Comparison of ENCODE assay signal across 11 cellular contexts in genomic region chr4:76546282-76547166, GRCh38.
DNase-seq lines count a peak whose midpoint lies in the region; ATAC-seq, FAIRE-seq and TF ChIP-seq lines count a peak whose summit lies in the region.
"Had no signal": no experiment of that assay in that cellular context is flagged by ENCODE, and none has a peak within 500 bp of the region (broad histone marks: within the 10 kb centered on the region; RNA-seq: fewer than 3 reads in every experiment).

No MANE protein-coding gene starts in this region.

- H3K9me3 Mint-ChIP-seq in astrocyte (ENCODE audit: unreplicated experiment): no peaks in the 10 kb centered on the region
- H3K9me3 Mint-ChIP-seq in activated CD4-positive, alpha-beta memory T cell treated with anti-CD3 and anti-CD28 coated beads, Interleukin-2, amount 10 ng/mL, durations not matched to agents 7 days and 5 days: no peaks in the 10 kb centered on the region
- H3K9me3 Mint-ChIP-seq: activated naive CD8-positive, alpha-beta T cell treated with anti-CD3 and anti-CD28 coated beads, Interleukin-2, amount 50 U/mL, for 24 hours had no signal

- peak overlapping the region; percentile 70 for H3K9ac ChIP-seq in astrocyte (ENCODE audit: low read length)

- H3K4me3 ChIP-seq in A673 (ENCODE audit: low read depth, low read length, poor library complexity, severe bottlenecking) (peak overlapping the region; percentile 15), astrocyte (ENCODE audit: insufficient read depth, low read depth, low read length) (peak overlapping the region; percentile 24)
- H3K4me3 ChIP-seq: ovary, suprapubic skin had no signal

- intact Hi-C loops in A673 (cut with micrococcal nuclease; ENCODE audit: unreplicated experiment): no loop called here

- peak overlapping the region; percentile 83 for H3K27ac Mint-ChIP-seq in astrocyte (ENCODE audit: unreplicated experiment)
- no peak overlapping the region for H3K27ac Mint-ChIP-seq in activated CD4-positive, alpha-beta memory T cell treated with anti-CD3 and anti-CD28 coated beads, Interleukin-2, amount 10 ng/mL, durations not matched to agents 7 days and 5 days
- H3K27ac Mint-ChIP-seq: activated naive CD8-positive, alpha-beta T cell treated with anti-CD3 and anti-CD28 coated beads, Interleukin-2, amount 50 U/mL, for 24 hours had no signal

- H2AFZ ChIP-seq in astrocyte (ENCODE audit: low read depth, low read length): peak overlapping the region; percentile 4

- H3K4me1 Mint-ChIP-seq in astrocyte (ENCODE audit: low read depth, unreplicated experiment): peaks cover 45% of the 10 kb centered on the region
- H3K4me1 Mint-ChIP-seq in activated CD4-positive, alpha-beta memory T cell treated with anti-CD3 and anti-CD28 coated beads, Interleukin-2, amount 10 ng/mL, durations not matched to agents 7 days and 5 days: peaks cover 10% of the 10 kb centered on the region

- no peaks in the 10 kb centered on the region for H3K27me3 Mint-ChIP-seq in astrocyte (ENCODE audit: low read depth, unreplicated experiment)
- peaks cover 2% of the 10 kb centered on the region for H3K27me3 Mint-ChIP-seq in activated CD4-positive, alpha-beta memory T cell treated with anti-CD3 and anti-CD28 coated beads, Interleukin-2, amount 10 ng/mL, durations not matched to agents 7 days and 5 days

- no peaks in the 10 kb centered on the region for H3K36me3 Mint-ChIP-seq in astrocyte (ENCODE audit: low read depth, unreplicated experiment)
- H3K36me3 Mint-ChIP-seq in activated CD4-positive, alpha-beta memory T cell treated with anti-CD3 and anti-CD28 coated beads, Interleukin-2, amount 10 ng/mL, durations not matched to agents 7 days and 5 days (ENCODE audit: low read depth): no peaks in the 10 kb centered on the region

- ATAC-seq in HG02642 (IDR thresholded peaks at IDR 0.05; ENCODE audit: poor library complexity, unreplicated experiment): no peak

- BruUV-seq in A673 (replicated peaks; lab: Mats Ljungman, UMichigan): no TSS peak

- peak overlapping the region; percentile 74 for H3K4me2 ChIP-seq in astrocyte (ENCODE audit: low read length)

- peak; percentile 74 for DNase-seq in A673 (ENCODE audit: low spot score)
- peak; percentile 40 for DNase-seq in HPDE6-E6E7 (ENCODE audit: extremely low spot score)
- peak; percentile 93 for DNase-seq in astrocyte (ENCODE audit: low read depth)
- peak; percentile 87 for DNase-seq in kidney glomerular epithelial cell (lab: John Stamatoyannopoulos, UW)
- DNase-seq in activated CD8-positive, alpha-beta memory T cell treated with anti-CD3 and anti-CD28 coated beads, Interleukin-2, amount 50 U/mL, for 48 hours: no peak
- no peak for DNase-seq in GM13977 (ENCODE audit: low spot score)
- DNase-seq in activated CD4-positive, alpha-beta memory T cell treated with anti-CD3 and anti-CD28 coated beads, Interleukin-2, amount 10 ng/mL, durations not matched to agents 7 days and 5 days: no peak
- DNase-seq: activated naive CD8-positive, alpha-beta T cell treated with anti-CD3 and anti-CD28 coated beads, Interleukin-2, amount 50 U/mL, for 24 hours had no signal

- H3K9me3 ChIP-seq in A673 (ENCODE audit: low read depth, low read length, poor library complexity, severe bottlenecking): no peaks in the 10 kb centered on the region
- H3K9me3 ChIP-seq in astrocyte (ENCODE audit: insufficient read depth, low read depth, low read length): no peaks in the 10 kb centered on the region
- H3K9me3 ChIP-seq: ovary, suprapubic skin had no signal

- no peaks in the 10 kb centered on the region for H4K20me1 ChIP-seq in astrocyte (ENCODE audit: insufficient read depth, low read length)

- in situ Hi-C loops in GM13977 (cut with MboI; ENCODE audit: low pct_unique_long_range_greater_than_20kb, low sequenced_read_pairs, unreplicated experiment): no loop called here

- no peak for TF ChIP-seq CTCF in A673 (conservative IDR thresholded peaks at IDR 0.05; ENCODE audit: low read depth, low read length)
- no peak for TF ChIP-seq CTCF in astrocyte (IDR thresholded peaks at IDR 0.05; ENCODE audit: insufficient read depth, low read depth, low read length)
- TF ChIP-seq CTCF in GM13977 (IDR thresholded peaks at IDR 0.05; ENCODE audit: extremely low read depth, insufficient read depth, missing control alignments): no peak

- CTCF ChIA-PET in A673 (lab: Charles Lee): no interaction called here
- CTCF ChIA-PET in activated CD4-positive, alpha-beta memory T cell treated with anti-CD3 and anti-CD28 coated beads, Interleukin-2, amount 10 ng/mL, durations not matched to agents 7 days and 5 days (lab: Charles Lee): no interaction called here

- H3K4me1 ChIP-seq in A673 (ENCODE audit: insufficient read depth, low read length, poor library complexity, severe bottlenecking) (peaks cover 11% of the 10 kb centered on the region), astrocyte (ENCODE audit: insufficient read depth, low read length) (peaks cover 33% of the 10 kb centered on the region)

- no peaks in the 10 kb centered on the region for H3K27me3 ChIP-seq in A673 (replicated peaks; ENCODE audit: insufficient read depth, low read depth, low read length, poor library complexity)
- H3K27me3 ChIP-seq in astrocyte (ENCODE audit: insufficient read depth, low read length): no peaks in the 10 kb centered on the region
- H3K27me3 ChIP-seq: ovary, suprapubic skin had no signal

- H3K79me2 ChIP-seq in astrocyte (ENCODE audit: insufficient read depth, low read length): no peaks in the 10 kb centered on the region

- H3K36me3 ChIP-seq in A673 (ENCODE audit: insufficient read depth, low read length, poor library complexity, severe bottlenecking): no peaks in the 10 kb centered on the region
- no peaks in the 10 kb centered on the region for H3K36me3 ChIP-seq in astrocyte (ENCODE audit: insufficient read depth, low read length)
- H3K36me3 ChIP-seq: ovary, suprapubic skin had no signal

- POLR2A ChIA-PET in A673 (lab: Charles Lee; ENCODE audit: low non-redundant PET): no interaction called here
- POLR2A ChIA-PET in activated CD4-positive, alpha-beta memory T cell treated with anti-CD3 and anti-CD28 coated beads, Interleukin-2, amount 10 ng/mL, durations not matched to agents 7 days and 5 days (lab: Charles Lee): no interaction called here

- H3K27ac ChIP-seq in A673 (ENCODE audit: low read depth, low read length, poor library complexity, severe bottlenecking) (no peak overlapping the region), astrocyte (ENCODE audit: low read depth, low read length) (peak overlapping the region; percentile 83)
- H3K27ac ChIP-seq: ovary, suprapubic skin had no signal

- FAIRE-seq in astrocyte (lab: Jason Lieb, UNC): peak; percentile 84

- H3K4me3 Mint-ChIP-seq in astrocyte (ENCODE audit: unreplicated experiment): no peak overlapping the region
- no peak overlapping the region for H3K4me3 Mint-ChIP-seq in activated CD4-positive, alpha-beta memory T cell treated with anti-CD3 and anti-CD28 coated beads, Interleukin-2, amount 10 ng/mL, durations not matched to agents 7 days and 5 days
- H3K4me3 Mint-ChIP-seq: activated naive CD8-positive, alpha-beta T cell treated with anti-CD3 and anti-CD28 coated beads, Interleukin-2, amount 50 U/mL, for 24 hours had no signal

Comparison
In these comparisons a context has a peak if more than half of its experiments do, and no peak if none do; other contexts are left out.
1. DNase-seq: peak in A673 (single experiment), HPDE6-E6E7 (single experiment), astrocyte (single experiment) and kidney glomerular epithelial cell (single experiment); none in activated CD8-positive, alpha-beta memory T cell treated with anti-CD3 and anti-CD28 coated beads, Interleukin-2, amount 50 U/mL, for 48 hours (single experiment), GM13977 (single experiment) and activated CD4-positive, alpha-beta memory T cell treated with anti-CD3 and anti-CD28 coated beads, Interleukin-2, amount 10 ng/mL, durations not matched to agents 7 days and 5 days (single experiment).